Comparison of ENCODE assay signal across 1 cellular context in the genomic region with DNA sequence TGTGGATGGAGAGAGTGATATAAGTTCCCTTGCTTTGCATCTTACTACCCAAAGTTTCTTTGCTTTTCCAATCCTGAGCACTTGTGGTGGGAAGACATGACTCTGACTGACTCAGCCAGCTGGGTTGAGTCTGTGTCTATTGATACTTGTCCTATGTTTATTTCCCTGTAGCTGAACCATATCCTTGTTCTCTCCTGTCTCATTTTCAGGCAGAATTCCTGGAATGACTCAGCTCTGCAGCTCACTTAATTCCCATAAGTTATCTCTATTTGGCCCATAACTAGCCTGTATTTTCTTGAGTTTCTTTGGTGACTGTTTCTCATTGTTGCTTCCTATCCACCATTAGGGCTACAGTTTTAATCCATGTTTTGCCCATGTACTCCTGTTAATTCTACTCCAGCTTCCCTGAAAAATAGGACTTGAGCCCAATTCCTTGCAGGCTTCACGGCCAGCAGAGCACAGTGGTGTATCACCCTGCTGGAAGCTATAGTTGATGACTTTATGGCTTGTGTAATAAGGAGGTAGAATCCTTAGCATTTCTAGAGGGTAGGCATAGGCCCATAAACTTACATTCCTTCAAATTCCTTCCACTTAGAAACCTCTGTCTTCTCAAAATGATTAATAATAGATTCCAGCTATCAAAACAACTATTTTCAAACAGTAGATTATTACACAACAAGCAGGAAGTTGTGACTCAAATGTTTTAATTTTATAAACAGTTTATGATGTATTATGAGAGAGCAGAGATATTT.
TF ChIP-seq lines count a peak whose summit lies in the region.

No MANE protein-coding gene starts in this region.

TF ChIP-seq in endothelial cell of umbilical vein, 7 proteins besides CTCF, POLR2A, EP300 and RAD21 (continued from another document):
- peak; percentile 95 for TF ChIP-seq FOS (IDR thresholded peaks at IDR 0.05; ENCODE audit: borderline replicate concordance, insufficient read depth, low read length)
- no peak for TF ChIP-seq EZH2 (IDR thresholded peaks at IDR 0.05; ENCODE audit: borderline replicate concordance, low read depth, low read length, severe bottlenecking)
